Comparison of ENCODE assay signal across 9 cellular contexts in genomic region chr7:85191383-85191782, GRCh38. TPM values are rescaled to one million over a fixed set of nuclear protein-coding genes. Genes with fewer than 3 reads are reported as not detected.
DNase-seq lines count a peak whose midpoint lies in the region; TF ChIP-seq lines count a peak whose summit lies in the region.
"Had no signal": no experiment of that assay in that cellular context is flagged by ENCODE, and none has a peak within 500 bp of the region (broad histone marks: within the 10 kb centered on the region; RNA-seq: fewer than 3 reads in every experiment).

No MANE protein-coding gene starts in this region.

- no peak overlapping the region for H3K27ac ChIP-seq in trophoblast cell (ENCODE audit: low read depth, low read length)
- H3K27ac ChIP-seq: vagina had no signal

- no peak overlapping the region for H2AFZ ChIP-seq in trophoblast cell (ENCODE audit: insufficient read depth, low read length, poor library complexity)

- H3K4me1 Mint-ChIP-seq in MCF 10A (ENCODE audit: insufficient read depth, unreplicated experiment) (peaks cover 3% of the 10 kb centered on the region), mesothelial cell of epicardium (peaks cover 61% of the 10 kb centered on the region)

- no peak overlapping the region for H3K14ac ChIP-seq in trophoblast cell (ENCODE audit: low read length)

- no CpG with 5 or more reads among the region's 1 CpG for WGBS in trophoblast cell (ENCODE audit: extremely low coverage, insufficient coverage, insufficient read length)

- peak; percentile 68 for DNase-seq in DMS114 treated with DMSO at 0.1 percent for 48 hours (lab: John Stamatoyannopoulos, UW; ENCODE audit: unreplicated experiment)
- DNase-seq in LoVo (ENCODE audit: low spot score): peak; percentile 23
- DNase-seq in MCF 10A (ENCODE audit: unreplicated experiment): peak; percentile 19
- no peak for DNase-seq in mesothelial cell of epicardium (ENCODE audit: low spot score in 2 of 2, unreplicated experiment in 2 of 2)
- no peak for DNase-seq in NCI-H510A (lab: John Stamatoyannopoulos, UW)
- DNase-seq in head of caudate nucleus: no peak
- DNase-seq in activated CD4-positive, alpha-beta T cell treated with anti-CD3 and anti-CD28 coated beads for 1 hour: no peak
- DNase-seq in trophoblast cell: no peak

- intact Hi-C loops in MCF 10A (cut with micrococcal nuclease) (loop anchor here (1.0 to 10.0 kb wide), 2 partner anchors 150 to 563 kb away; no protein-coding TSS in a partner anchor), head of caudate nucleus (cut with DNase I) (no loop called here)

- H3K36me3 Mint-ChIP-seq in MCF 10A (ENCODE audit: insufficient read depth, unreplicated experiment): no peaks in the 10 kb centered on the region
- H3K36me3 Mint-ChIP-seq in mesothelial cell of epicardium: peaks cover 2% of the 10 kb centered on the region

- no peak overlapping the region for H3K23ac ChIP-seq in trophoblast cell (ENCODE audit: low read length)

- no peak overlapping the region for H3K4me3 ChIP-seq in trophoblast cell (ENCODE audit: low read depth, low read length)
- H3K4me3 ChIP-seq: vagina had no signal

- TF ChIP-seq CTCF in MCF 10A (IDR thresholded peaks at IDR 0.05; ENCODE audit: unreplicated experiment) (peak; percentile 27), mesothelial cell of epicardium (IDR thresholded peaks at IDR 0.05; ENCODE audit: unreplicated experiment) (peak; percentile 55)

- no peak overlapping the region for H4K12ac ChIP-seq in trophoblast cell (ENCODE audit: low read depth, low read length)

- no peaks in the 10 kb centered on the region for H3K79me1 ChIP-seq in trophoblast cell (ENCODE audit: low read length)

- no peak overlapping the region for H2AK5ac ChIP-seq in trophoblast cell (ENCODE audit: low read length)

- no peak overlapping the region for H4K8ac ChIP-seq in trophoblast cell (ENCODE audit: low read depth, low read length)

- H3K9me3 Mint-ChIP-seq in MCF 10A (ENCODE audit: unreplicated experiment) (no peaks in the 10 kb centered on the region), mesothelial cell of epicardium (no peaks in the 10 kb centered on the region)

- CTCF ChIA-PET in MCF 10A (lab: Yijun Ruan, JAX): interaction anchor here (0.6 to 1.2 kb wide), 3 partner anchors 10 to 620 kb away, joined by 3 read pairs; no protein-coding TSS in a partner anchor

- no peak overlapping the region for H2BK12ac ChIP-seq in trophoblast cell (ENCODE audit: low read length)

- H3K4me2 ChIP-seq in trophoblast cell (ENCODE audit: low read length): no peak overlapping the region

- H3K27ac Mint-ChIP-seq in MCF 10A (ENCODE audit: low read depth, unreplicated experiment) (no peak overlapping the region), mesothelial cell of epicardium (peak overlapping the region; percentile 90)

- H3K27me3 Mint-ChIP-seq in MCF 10A (ENCODE audit: insufficient read depth, unreplicated experiment) (peaks cover 79% of the 10 kb centered on the region), mesothelial cell of epicardium (ENCODE audit: low read depth) (no peaks in the 10 kb centered on the region)

- H3K4ac ChIP-seq in trophoblast cell (ENCODE audit: low read depth, low read length): no peak overlapping the region

- H2BK5ac ChIP-seq in trophoblast cell (ENCODE audit: low read depth, low read length, poor library complexity): no peak overlapping the region

- H4K91ac ChIP-seq in trophoblast cell (ENCODE audit: low read depth, low read length): no peak overlapping the region

- no peaks in the 10 kb centered on the region for H3K79me2 ChIP-seq in trophoblast cell (ENCODE audit: control insufficient read depth, insufficient read depth, low read length, poor library complexity)

- no peaks in the 10 kb centered on the region for H3K36me3 ChIP-seq in trophoblast cell (ENCODE audit: control insufficient read depth in 1 of 2, insufficient read depth in 2 of 2, low read length in 2 of 2)
- H3K36me3 ChIP-seq: vagina had no signal

- POLR2A ChIA-PET in MCF 10A (lab: Yijun Ruan, JAX): no interaction called here

- H3K4me1 ChIP-seq in trophoblast cell (ENCODE audit: control insufficient read depth in 1 of 2, insufficient read depth in 2 of 2, low read length in 2 of 2): no peaks in the 10 kb centered on the region

- H3K18ac ChIP-seq in trophoblast cell (ENCODE audit: low read length): no peak overlapping the region

- H3K9ac ChIP-seq in trophoblast cell (ENCODE audit: low read length): no peak overlapping the region

- H3K4me3 Mint-ChIP-seq in MCF 10A (ENCODE audit: unreplicated experiment): no peak overlapping the region
- H3K4me3 Mint-ChIP-seq in mesothelial cell of epicardium: no peak overlapping the region

- H3K27me3 ChIP-seq in trophoblast cell (ENCODE audit: insufficient read depth, low read length): no peaks in the 10 kb centered on the region
- H3K27me3 ChIP-seq: vagina had no signal

- H3K9me3 ChIP-seq in trophoblast cell (ENCODE audit: insufficient read depth, low read depth, low read length): no peaks in the 10 kb centered on the region
- H3K9me3 ChIP-seq: vagina had no signal

- no peak overlapping the region for H2BK120ac ChIP-seq in trophoblast cell (ENCODE audit: insufficient read depth, low read length, poor library complexity)

- no TSS peak for BruUV-seq in MCF 10A (replicated peaks; lab: Mats Ljungman, UMichigan)

RNA-seq across cellular contexts. Expression of gene SEMA3D, which starts 4.5 kb away (rescaled TPM):
- total RNA-seq in MCF 10A (2022): not detected in 2 replicates
- total RNA-seq in mesothelial cell of epicardium: 264 to 278 TPM (median 272 TPM) in 3 replicates
- polyA plus RNA-seq in trophoblast cell (2013): 2.0 and 2.4 TPM in 2 replicates

Comparison
In these comparisons a context has a peak if more than half of its experiments do, and no peak if none do; other contexts are left out.
1. DNase-seq: peak in DMS114 treated with DMSO at 0.1 percent for 48 hours (single experiment), LoVo (single experiment) and MCF 10A (single experiment); none in mesothelial cell of epicardium (0 of 2), NCI-H510A (single experiment), head of caudate nucleus (0 of 42), activated CD4-positive, alpha-beta T cell treated with anti-CD3 and anti-CD28 coated beads for 1 hour (single experiment) and trophoblast cell (0 of 2).
2. RNA of gene SEMA3D, which starts 4.5 kb away (total RNA-seq): 264 to 278 TPM in mesothelial cell of epicardium; not detected in MCF 10A; every median in the first group is over 100 times any median in the second.